In genomic region chr4:26859762-26860156, GRCh38 we compare ENCODE assay signal across 8 cellular contexts. TPM values are rescaled to one million over a fixed set of nuclear protein-coding genes. Genes with fewer than 3 reads are reported as not detected.
DNase-seq lines count a peak whose midpoint lies in the region; ATAC-seq and TF ChIP-seq lines count a peak whose summit lies in the region.

No MANE protein-coding gene starts in this region.

- no peaks in the 10 kb centered on the region for H3K9me3 Mint-ChIP-seq in activated CD8-positive, alpha-beta memory T cell treated with anti-CD3 and anti-CD28 coated beads, Interleukin-2, amount 10 ng/mL, durations not matched to agents 7 days and 5 days (ENCODE audit: low read depth)
- H3K9me3 Mint-ChIP-seq in activated T-helper 17 cell treated with anti-CD3 and anti-CD28 coated beads, Interleukin-2, amount 50 U/mL, for 72 hours, result no peaks in the 10 kb centered on the region

- DNase-seq in activated CD8-positive, alpha-beta memory T cell treated with anti-CD3 and anti-CD28 coated beads, Interleukin-2, amount 10 ng/mL, durations not matched to agents 7 days and 5 days, result no peak
- DNase-seq in activated CD8-positive, alpha-beta memory T cell treated with anti-CD3 and anti-CD28 coated beads, Interleukin-2, amount 50 U/mL, for 48 hours, result no peak
- no peak for DNase-seq in kidney epithelial cell (ENCODE audit: low read depth)
- peak; percentile 20 to 25 for DNase-seq in thyroid gland
- DNase-seq in islet precursor cell, result no peak
- no peak for DNase-seq in sciatic nerve (ENCODE audit: low spot score)
- DNase-seq in NOMO-1 (lab: John Stamatoyannopoulos, UW; ENCODE audit: unreplicated experiment in 2 of 2), result no peak

- peak overlapping the region; percentile 62 for H3K4me3 ChIP-seq in kidney epithelial cell (ENCODE audit: low read depth, low read length)
- H3K4me3 ChIP-seq in thyroid gland (replicated peaks in 1 of 3), result peak overlapping the region; percentile 33 to 93 (median 52)

- CTCF ChIA-PET in activated CD8-positive, alpha-beta memory T cell treated with anti-CD3 and anti-CD28 coated beads, Interleukin-2, amount 10 ng/mL, durations not matched to agents 7 days and 5 days (lab: Charles Lee), result interaction anchor here (2.8 to 3.5 kb wide), 4 partner anchors 13 to 143 kb away, joined by 8 to 31 read pairs (median 16); no protein-coding TSS in a partner anchor

- ATAC-seq in activated CD8-positive, alpha-beta memory T cell treated with anti-CD3 and anti-CD28 coated beads, Interleukin-2, amount 10 ng/mL, durations not matched to agents 7 days and 5 days, result no peak
- no peak for ATAC-seq in activated T-helper 17 cell treated with anti-CD3 and anti-CD28 coated beads, Interleukin-2, amount 50 U/mL, for 72 hours (replicated peaks)
- no peak for ATAC-seq in sciatic nerve

- peaks cover under 1% of the 10 kb centered on the region for H3K36me3 Mint-ChIP-seq in activated CD8-positive, alpha-beta memory T cell treated with anti-CD3 and anti-CD28 coated beads, Interleukin-2, amount 10 ng/mL, durations not matched to agents 7 days and 5 days
- peaks cover 6% of the 10 kb centered on the region for H3K36me3 Mint-ChIP-seq in activated T-helper 17 cell treated with anti-CD3 and anti-CD28 coated beads, Interleukin-2, amount 50 U/mL, for 72 hours (ENCODE audit: low read depth)

- H3K27ac ChIP-seq in thyroid gland, result peak overlapping the region; percentile 54 to 97 (median 92)

- H3K4me1 ChIP-seq in thyroid gland, result peaks cover 30% of the 10 kb centered on the region in 2 donors

- no peak for TF ChIP-seq POLR2A in thyroid gland (IDR thresholded peaks at IDR 0.05)

- H3K27ac Mint-ChIP-seq in activated CD8-positive, alpha-beta memory T cell treated with anti-CD3 and anti-CD28 coated beads, Interleukin-2, amount 10 ng/mL, durations not matched to agents 7 days and 5 days, result peak overlapping the region; percentile 95
- H3K27ac Mint-ChIP-seq in activated T-helper 17 cell treated with anti-CD3 and anti-CD28 coated beads, Interleukin-2, amount 50 U/mL, for 72 hours, result peak overlapping the region; percentile 83

- peaks cover 45% of the 10 kb centered on the region for H3K4me1 Mint-ChIP-seq in activated CD8-positive, alpha-beta memory T cell treated with anti-CD3 and anti-CD28 coated beads, Interleukin-2, amount 10 ng/mL, durations not matched to agents 7 days and 5 days
- H3K4me1 Mint-ChIP-seq in activated T-helper 17 cell treated with anti-CD3 and anti-CD28 coated beads, Interleukin-2, amount 50 U/mL, for 72 hours, result peaks cover 34% of the 10 kb centered on the region

- H3K9me3 ChIP-seq in thyroid gland, result no peaks in the 10 kb centered on the region

- no peaks in the 10 kb centered on the region for H3K27me3 ChIP-seq in kidney epithelial cell (ENCODE audit: control insufficient read depth, insufficient read depth, low read length)
- H3K27me3 ChIP-seq in thyroid gland, result no peaks in the 10 kb centered on the region

- WGBS in thyroid gland, 2 donors, result 19 to 24% methylated on average over 5 of the region's 5 CpGs

- peak overlapping the region; percentile 87 for H3K4me3 Mint-ChIP-seq in activated CD8-positive, alpha-beta memory T cell treated with anti-CD3 and anti-CD28 coated beads, Interleukin-2, amount 10 ng/mL, durations not matched to agents 7 days and 5 days
- H3K4me3 Mint-ChIP-seq in activated T-helper 17 cell treated with anti-CD3 and anti-CD28 coated beads, Interleukin-2, amount 50 U/mL, for 72 hours, result peak overlapping the region; percentile 93

- no peaks in the 10 kb centered on the region for H3K36me3 ChIP-seq in kidney epithelial cell (ENCODE audit: control insufficient read depth, insufficient read depth, low read length)
- no peaks in the 10 kb centered on the region for H3K36me3 ChIP-seq in thyroid gland

- no peaks in the 10 kb centered on the region for H3K27me3 Mint-ChIP-seq in activated CD8-positive, alpha-beta memory T cell treated with anti-CD3 and anti-CD28 coated beads, Interleukin-2, amount 10 ng/mL, durations not matched to agents 7 days and 5 days
- no peaks in the 10 kb centered on the region for H3K27me3 Mint-ChIP-seq in activated T-helper 17 cell treated with anti-CD3 and anti-CD28 coated beads, Interleukin-2, amount 50 U/mL, for 72 hours

- no peak for TF ChIP-seq CTCF in kidney epithelial cell (IDR thresholded peaks at IDR 0.05; ENCODE audit: insufficient read depth, low read length, poor library complexity, severe bottlenecking)
- no peak for TF ChIP-seq CTCF in thyroid gland (IDR thresholded peaks at IDR 0.05)

- intact Hi-C loops in thyroid gland (cut with DNase I) (loop anchor here (10.0 kb wide), 1 partner anchor 145 kb away; no protein-coding TSS in a partner anchor), sciatic nerve (cut with DNase I) (no loop called here)

RNA-seq across cellular contexts. Expression of gene STIM2, which starts 0.9 kb away (rescaled TPM):
- total RNA-seq in activated CD8-positive, alpha-beta memory T cell treated with anti-CD3 and anti-CD28 coated beads, Interleukin-2, amount 10 ng/mL, durations not matched to agents 7 days and 5 days, result 10 to 100 TPM; 54.6 to 66.3 TPM
- 10 to 100 TPM; 38.4 to 39.6 TPM for total RNA-seq in activated T-helper 17 cell treated with anti-CD3 and anti-CD28 coated beads, Interleukin-2, amount 50 U/mL, for 72 hours
- total RNA-seq in kidney epithelial cell (12.0 and 15.3 TPM in 2 replicates), thyroid gland (10 to 100 TPM; 16.4 to 39.1 (median 18.5) TPM), sciatic nerve (30.5 TPM)

Comparison
In these comparisons a context has a peak if more than half of its experiments do, and no peak if none do; other contexts are left out.
1. DNase-seq: peak in thyroid gland (2 of 2); none in activated CD8-positive, alpha-beta memory T cell treated with anti-CD3 and anti-CD28 coated beads, Interleukin-2, amount 10 ng/mL, durations not matched to agents 7 days and 5 days (single experiment), activated CD8-positive, alpha-beta memory T cell treated with anti-CD3 and anti-CD28 coated beads, Interleukin-2, amount 50 U/mL, for 48 hours (single experiment), kidney epithelial cell (single experiment), islet precursor cell (single experiment), sciatic nerve (single experiment) and NOMO-1 (0 of 2).